Comparison of ENCODE assay signal across 9 cellular contexts in genomic region chr13:25847145-25847544, GRCh38.
A peak's percentile ranks its signal among the peaks of the same experiment; 100 is the strongest.
DNase-seq lines count a peak whose midpoint lies in the region; ATAC-seq and TF ChIP-seq lines count a peak whose summit lies in the region.
"Had no signal": no experiment of that assay in that cellular context is flagged by ENCODE, and none has a peak within 500 bp of the region (broad histone marks: within the 10 kb centered on the region; RNA-seq: fewer than 3 reads in every experiment).

No MANE protein-coding gene starts in this region.

- peak; percentile 55 for DNase-seq in DND-41
- no peak for DNase-seq in WTC11 (ENCODE audit: low spot score)
- no peak for DNase-seq in OCI-LY7 (ENCODE audit: low spot score)
- no peak for DNase-seq in HuH-7.5 (ENCODE audit: low spot score)
- DNase-seq: kidney had no signal

- peaks cover 72% of the 10 kb centered on the region for H3K4me1 ChIP-seq in DND-41 (ENCODE audit: insufficient read depth, low read length)
- no peaks in the 10 kb centered on the region for H3K4me1 ChIP-seq in OCI-LY7 (ENCODE audit: insufficient read depth, low read length, poor library complexity, severe bottlenecking)

- no peaks in the 10 kb centered on the region for H3K79me2 ChIP-seq in DND-41 (ENCODE audit: insufficient read depth, low read length)
- H3K79me2 ChIP-seq in OCI-LY7 (ENCODE audit: insufficient read depth, low read depth, low read length) = no peaks in the 10 kb centered on the region

- H3K9me3 ChIP-seq in DND-41 (ENCODE audit: insufficient read depth, low read length, severe bottlenecking) = no peaks in the 10 kb centered on the region
- H3K9me3 ChIP-seq in OCI-LY7 (ENCODE audit: low read length) = no peaks in the 10 kb centered on the region

- peak overlapping the region; percentile 59 for H3K9ac ChIP-seq in DND-41 (ENCODE audit: low read depth, low read length)

- CTCF ChIA-PET in WTC11 (lab: Charles Lee) = interaction anchor here (0.6 kb wide), 1 partner anchor 178 kb away, joined by 5 read pairs; no protein-coding TSS in a partner anchor
- CTCF ChIA-PET in OCI-LY7 (lab: Charles Lee; ENCODE audit: unreplicated experiment) = no interaction called here

- H3K27me3 Mint-ChIP-seq in activated T-helper 17 cell treated with anti-CD3 and anti-CD28 coated beads, Interleukin-2, amount 50 U/mL, for 72 hours = peaks cover 1% of the 10 kb centered on the region
- no peaks in the 10 kb centered on the region; the same call in 1 of the 2 replicates for H3K27me3 Mint-ChIP-seq in WTC11 (ENCODE audit: low read depth)

- peak; percentile 84 for ATAC-seq in DND-41 (ENCODE audit: insufficient read depth, low read depth)
- peak; percentile 72 for ATAC-seq in GM19372 (IDR thresholded peaks at IDR 0.05; ENCODE audit: low read depth, unreplicated experiment)
- ATAC-seq in HG03175 (IDR thresholded peaks at IDR 0.05; ENCODE audit: unreplicated experiment) = peak; percentile 78
- ATAC-seq in activated T-helper 17 cell treated with anti-CD3 and anti-CD28 coated beads, Interleukin-2, amount 50 U/mL, for 72 hours (replicated peaks) = peak; percentile 90
- no peak for ATAC-seq in WTC11
- ATAC-seq in HG03378 (IDR thresholded peaks at IDR 0.05; ENCODE audit: unreplicated experiment) = no peak

- H3K9me3 Mint-ChIP-seq in activated T-helper 17 cell treated with anti-CD3 and anti-CD28 coated beads, Interleukin-2, amount 50 U/mL, for 72 hours = no peaks in the 10 kb centered on the region
- H3K9me3 Mint-ChIP-seq in WTC11 = peaks cover under 1% of the 10 kb centered on the region; the same call in 1 of the 2 replicates

- H3K27ac ChIP-seq in DND-41 (ENCODE audit: low read length) = peak overlapping the region; percentile 96
- H3K27ac ChIP-seq in OCI-LY7 (ENCODE audit: low read depth, low read length, poor library complexity, severe bottlenecking) = no peak overlapping the region

- H3K4me1 Mint-ChIP-seq in activated T-helper 17 cell treated with anti-CD3 and anti-CD28 coated beads, Interleukin-2, amount 50 U/mL, for 72 hours = peaks cover 15% of the 10 kb centered on the region
- H3K4me1 Mint-ChIP-seq in WTC11 = peaks cover 43% of the 10 kb centered on the region

- H3K9me2 ChIP-seq in OCI-LY7 (ENCODE audit: insufficient read depth, low read length) = no peaks in the 10 kb centered on the region

- TF ChIP-seq CTCF in DND-41 (IDR thresholded peaks at IDR 0.05; ENCODE audit: borderline replicate concordance, extremely low read depth, low read length, poor library complexity, severe bottlenecking) (no peak), WTC11 (IDR thresholded peaks at IDR 0.05) (no peak), OCI-LY7 (conservative IDR thresholded peaks at IDR 0.05; ENCODE audit: low read length) (no peak)

- intact Hi-C loops in OCI-LY7 (cut with micrococcal nuclease; ENCODE audit: unreplicated experiment) = no loop called here

- H3K4me3 ChIP-seq in DND-41 (ENCODE audit: low read depth in 1 of 2, low read length in 2 of 2) = peak overlapping the region in 1 of 2 experiments; percentile 37; a peak in 2 of 4 replicates
- no peak overlapping the region for H3K4me3 ChIP-seq in OCI-LY7 (ENCODE audit: low read depth, low read length, poor library complexity, severe bottlenecking)

- peak overlapping the region; percentile 82 for H3K27ac Mint-ChIP-seq in activated T-helper 17 cell treated with anti-CD3 and anti-CD28 coated beads, Interleukin-2, amount 50 U/mL, for 72 hours
- no peak overlapping the region for H3K27ac Mint-ChIP-seq in WTC11

- H4K20me1 ChIP-seq in DND-41 (ENCODE audit: insufficient read depth, low read length) = no peaks in the 10 kb centered on the region
- H4K20me1 ChIP-seq in OCI-LY7 (ENCODE audit: insufficient read depth, low read length) = no peaks in the 10 kb centered on the region

- peak overlapping the region; percentile 77 for H2AFZ ChIP-seq in DND-41 (ENCODE audit: low read depth, low read length)
- no peak overlapping the region for H2AFZ ChIP-seq in OCI-LY7 (ENCODE audit: low read length)

- BruUV-seq in OCI-LY7 (replicated peaks; lab: Mats Ljungman, UMichigan) = no TSS peak

- no peaks in the 10 kb centered on the region for H3K27me3 ChIP-seq in DND-41 (ENCODE audit: insufficient read depth, low read length, poor library complexity)

- no peaks in the 10 kb centered on the region for H3K36me3 ChIP-seq in DND-41 (ENCODE audit: insufficient read depth, low read length)
- no peaks in the 10 kb centered on the region for H3K36me3 ChIP-seq in OCI-LY7 (ENCODE audit: insufficient read depth, low read length)

- H3K36me3 Mint-ChIP-seq in activated T-helper 17 cell treated with anti-CD3 and anti-CD28 coated beads, Interleukin-2, amount 50 U/mL, for 72 hours (ENCODE audit: low read depth) = no peaks in the 10 kb centered on the region
- H3K36me3 Mint-ChIP-seq in WTC11 = no peaks in the 10 kb centered on the region

- H3K4me2 ChIP-seq in DND-41 (ENCODE audit: insufficient read depth, low read length) (peak overlapping the region; percentile 61), OCI-LY7 (ENCODE audit: low read length) (no peak overlapping the region)

- H3K4me3 Mint-ChIP-seq in activated T-helper 17 cell treated with anti-CD3 and anti-CD28 coated beads, Interleukin-2, amount 50 U/mL, for 72 hours = peak overlapping the region; percentile 42
- no peak overlapping the region for H3K4me3 Mint-ChIP-seq in WTC11

- POLR2A ChIA-PET in WTC11 (lab: Charles Lee) (no interaction called here), OCI-LY7 (lab: Charles Lee) (no interaction called here)

TF ChIP-seq in WTC11, 78 proteins besides CTCF, POLR2A, EP300 and RAD21 (continues in another document):
- TF ChIP-seq IRF2 (CRISPR knock-in tag; IDR thresholded peaks at IDR 0.05; ENCODE audit: borderline replicate concordance, low read depth) = no peak
- no peak for TF ChIP-seq RORB (CRISPR knock-in tag; IDR thresholded peaks at IDR 0.05)
- TF ChIP-seq JAZF1 (CRISPR knock-in tag; IDR thresholded peaks at IDR 0.05) = no peak
- no peak for TF ChIP-seq TP53 (CRISPR knock-in tag; IDR thresholded peaks at IDR 0.05)
- no peak for TF ChIP-seq ZNF281 (CRISPR knock-in tag; IDR thresholded peaks at IDR 0.05)
- TF ChIP-seq IRF1 (CRISPR knock-in tag; IDR thresholded peaks at IDR 0.05) = no peak
- TF ChIP-seq NR3C1 (CRISPR knock-in tag; conservative IDR thresholded peaks at IDR 0.05; ENCODE audit: low read depth) = no peak
- no peak for TF ChIP-seq FOXP4 (CRISPR knock-in tag; IDR thresholded peaks at IDR 0.05)
- no peak for TF ChIP-seq NR2C2 (CRISPR knock-in tag; IDR thresholded peaks at IDR 0.05)

Comparison
In these comparisons a context has a peak if more than half of its experiments do, and no peak if none do; other contexts are left out.
1. ATAC-seq: peak in DND-41 (single experiment), GM19372 (single experiment), HG03175 (single experiment) and activated T-helper 17 cell treated with anti-CD3 and anti-CD28 coated beads, Interleukin-2, amount 50 U/mL, for 72 hours (single experiment); none in WTC11 (single experiment) and HG03378 (single experiment).